ENCODE assay signal across 8 cellular contexts in genomic region chr1:244651956-244652698, GRCh38. TPM values are rescaled to one million over a fixed set of nuclear protein-coding genes. Genes with fewer than 3 reads are reported as not detected.
A peak's percentile ranks its signal among the peaks of the same experiment; 100 is the strongest.
DNase-seq lines count a peak whose midpoint lies in the region; ATAC-seq and TF ChIP-seq lines count a peak whose summit lies in the region.

No MANE protein-coding gene starts in this region.

- peak overlapping the region; percentile 82 for H3K4me3 ChIP-seq in GM23248
- peak overlapping the region; percentile 61 for H3K4me3 ChIP-seq in right cardiac atrium (ENCODE audit: low read length)
- peak overlapping the region; percentile 31 to 92 (median 84) for H3K4me3 ChIP-seq in sigmoid colon

- 0 out of 2 replicates have a peak overlapping the region, but pooled peaks have one; percentile 11 for H3K27ac ChIP-seq in GM23248
- H3K27ac ChIP-seq in right cardiac atrium (ENCODE audit: low read length) = peak overlapping the region; percentile 51
- peak overlapping the region; percentile 76 to 98 (median 90) for H3K27ac ChIP-seq in sigmoid colon

- ATAC-seq in right cardiac atrium = no peak

- peaks cover 9% of the 10 kb centered on the region; the same call in 1 of the 2 replicates for H3F3A ChIP-seq in GM23248 (ENCODE audit: insufficient read depth)

- intact Hi-C loops in right cardiac atrium (cut with DNase I) (loop anchor here in 1 of 4 donors (10.0 kb wide), 1 partner anchor 323 kb away; no protein-coding TSS in a partner anchor), sigmoid colon (cut with DNase I) (loop anchor here (1.0 to 10.0 kb wide), 6 partner anchors 80 to 607 kb away; partner anchors contain the start of genes ADSS2 and HNRNPU)

- TF ChIP-seq CTCF in sigmoid colon (IDR thresholded peaks at IDR 0.05) = no peak

- TF ChIP-seq POLR2A in sigmoid colon (IDR thresholded peaks at IDR 0.05) = no peak

- 16 to 17% methylated on average over 18 of the region's 18 CpGs for WGBS in GM23248 (ENCODE audit: low coverage in 1 of 2, low lambda C conversion rate in 2 of 2, missing lambda C conversion rate in 2 of 2), 2 experiments
- WGBS in right cardiac atrium = 27% methylated on average over 18 of the region's 18 CpGs
- WGBS in sigmoid colon, 2 donors = 35 to 38% methylated on average over 18 of the region's 18 CpGs

- no peaks in the 10 kb centered on the region for H3K9me2 ChIP-seq in GM23248 (ENCODE audit: insufficient read depth)

- in situ Hi-C loops in GM23248 (cut with MboI) = no loop called here

- DNase-seq in GM23248 = peak; percentile 20
- DNase-seq in SW480 (ENCODE audit: low spot score) = peak; percentile 6
- DNase-seq in right cardiac atrium = no peak
- DNase-seq in sigmoid colon = no peak
- no peak for DNase-seq in NK-92 (lab: John Stamatoyannopoulos, UW; ENCODE audit: unreplicated experiment)
- DNase-seq in stimulated activated naive CD4-positive, alpha-beta T cell treated with Interleukin-2 at 50 U/mL for 16 hours (lab: John Stamatoyannopoulos, UW) = no peak
- DNase-seq in stimulated activated CD4-positive, alpha-beta T cell treated with anti-CD3 and anti-CD28 coated beads, Interleukin-4, amount 100 ng/mL, for 1 hour = no peak
- no peak for DNase-seq in inferior parietal cortex (ENCODE audit: extremely low spot score)

- H3K9ac ChIP-seq in GM23248 = peak overlapping the region; percentile 65

- peaks cover 41% of the 10 kb centered on the region for H3K79me2 ChIP-seq in GM23248 (ENCODE audit: insufficient read depth)

- peaks cover 9% of the 10 kb centered on the region for H4K20me1 ChIP-seq in GM23248 (ENCODE audit: insufficient read depth)

- H3K36me3 ChIP-seq in GM23248 (ENCODE audit: low read depth) (no peaks in the 10 kb centered on the region), sigmoid colon (no peaks in the 10 kb centered on the region)

- H3K9me3 ChIP-seq in GM23248 (ENCODE audit: low read depth) (no peaks in the 10 kb centered on the region), right cardiac atrium (ENCODE audit: control insufficient read depth, low read length) (no peaks in the 10 kb centered on the region), sigmoid colon (no peaks in the 10 kb centered on the region)

- peak overlapping the region; percentile 100 for H2AFZ ChIP-seq in GM23248

- TF ChIP-seq EP300 in sigmoid colon (IDR thresholded peaks at IDR 0.05) = no peak

- H3K4me2 ChIP-seq in GM23248 (ENCODE audit: unreplicated experiment) = peak overlapping the region; percentile 92

- H3K27me3 ChIP-seq in GM23248 (replicated peaks; ENCODE audit: insufficient read depth) (no peaks in the 10 kb centered on the region), right cardiac atrium (ENCODE audit: control insufficient read depth, insufficient read depth) (no peaks in the 10 kb centered on the region), sigmoid colon (no peaks in the 10 kb centered on the region)

- H3K4me1 ChIP-seq in GM23248 (ENCODE audit: insufficient read depth) (peaks cover 27% of the 10 kb centered on the region), right cardiac atrium (ENCODE audit: control insufficient read depth, insufficient read depth, low read length) (peaks cover 2% of the 10 kb centered on the region), sigmoid colon (peaks cover 0 to 32% (median 26%) of the 10 kb centered on the region in 4 donors)

RNA-seq across cellular contexts. Expression of gene DESI2, which starts 0.8 kb away (rescaled TPM):
- total RNA-seq in GM23248 (2014; rRNA removed; shearing (Covaris generic)) = 58.9 and 65.9 TPM in 2 replicates
- polyA plus RNA-seq in GM23248 (2016; fragmentation: Nextera tagmentation; extraction: Ambion mirVana) (43.1 and 43.9 TPM in 2 replicates), right cardiac atrium (12.1 TPM), sigmoid colon (10 to 100 TPM; 15.0 to 24.5 (median 17.0) TPM)
- total RNA-seq in right cardiac atrium (10 to 100 TPM; 23.7 to 27.0 (median 24.6) TPM), sigmoid colon (10 to 100 TPM; 34.2 to 37.3 (median 36.9) TPM)

Comparison
In these comparisons a context has a peak if more than half of its experiments do, and no peak if none do; other contexts are left out.
1. DNase-seq: peak in GM23248 (single experiment) and SW480 (single experiment); none in right cardiac atrium (0 of 3), sigmoid colon (single experiment), NK-92 (single experiment), stimulated activated naive CD4-positive, alpha-beta T cell treated with Interleukin-2 at 50 U/mL for 16 hours (single experiment), stimulated activated CD4-positive, alpha-beta T cell treated with anti-CD3 and anti-CD28 coated beads, Interleukin-4, amount 100 ng/mL, for 1 hour (single experiment) and inferior parietal cortex (single experiment).
2. H3K27ac ChIP-seq: peak in every context shown above with its lines; median percentile 90 in sigmoid colon; 51 in right cardiac atrium; 11 in GM23248.
3. Peak in every context shown above with its lines, with median percentiles within 50 percentile points of each other: H3K4me3 ChIP-seq.